8 cellular contexts compared by ENCODE assay signal in genomic region chr5:181217111-181217804, GRCh38. TPM values are rescaled to one million over a fixed set of nuclear protein-coding genes. Genes with fewer than 3 reads are reported as not detected.
A peak's percentile ranks its signal among the peaks of the same experiment; 100 is the strongest.
DNase-seq lines count a peak whose midpoint lies in the region; ATAC-seq and TF ChIP-seq lines count a peak whose summit lies in the region.

No MANE protein-coding gene starts in this region.

- no peaks in the 10 kb centered on the region for H3K4me1 ChIP-seq in HEK293 (ENCODE audit: control insufficient read depth, insufficient read depth, low read length)
- H3K4me1 ChIP-seq in left lung: peaks cover 0 to 40% of the 10 kb centered on the region in 2 donors

- H3K27ac ChIP-seq in C4-2B (peak overlapping the region; percentile 16; the same call in 1 of the 2 replicates), HEK293 (ENCODE audit: extremely low read depth, low read depth, low read length) (peak overlapping the region; percentile 43; the same call in 1 of the 2 replicates), SK-N-MC (peak overlapping the region; percentile 23; the same call in 1 of the 2 replicates), caudate nucleus (ENCODE audit: low read depth, low read length) (peak overlapping the region; percentile 26), left lung (peak overlapping the region; percentile 39 to 49)

- intact Hi-C loops in left lung (cut with DNase I): no loop called here

- peaks cover 0 to 23% of the 10 kb centered on the region in 2 donors for H3K27me3 ChIP-seq in left lung

- H3K9me3 ChIP-seq in HEK293 (ENCODE audit: control insufficient read depth, insufficient read depth, low read depth, low read length) (no peaks in the 10 kb centered on the region), SK-N-MC (ENCODE audit: low read depth, low read length) (no peaks in the 10 kb centered on the region), left lung (no peaks in the 10 kb centered on the region)

- DNase-seq in SK-N-MC (ENCODE audit: low read depth, low spot score): no peak
- DNase-seq in caudate nucleus (lab: John Stamatoyannopoulos, UW): no peak
- peak in 1 of 2 donors; percentile 54 for DNase-seq in left lung
- DNase-seq in stimulated activated CD8-positive, alpha-beta memory T cell treated with anti-CD3 and anti-CD28 coated beads, Interleukin-15, amount 100 ng/mL, for 4 hours (ENCODE audit: low read depth in 2 of 2): peak; percentile 37 to 44
- no peak for DNase-seq in COR-L47 (lab: John Stamatoyannopoulos, UW)
- DNase-seq in NCI-H1930 (lab: John Stamatoyannopoulos, UW): no peak

- CTCF ChIA-PET in HEK293 (lab: Yijun Ruan, JAX): no interaction called here

- H3K36me3 ChIP-seq in HEK293 (ENCODE audit: control insufficient read depth in 2 of 2, insufficient read depth in 1 of 2, low read length in 2 of 2) (no peaks in the 10 kb centered on the region), SK-N-MC (ENCODE audit: insufficient read depth, low read length) (no peaks in the 10 kb centered on the region), left lung (no peaks in the 10 kb centered on the region)

- TF ChIP-seq CTCF in C4-2B (conservative IDR thresholded peaks at IDR 0.05) (no peak), HEK293 (tag by site-specific recombination; IDR thresholded peaks at IDR 0.05) (peak; percentile 88), left lung (IDR thresholded peaks at IDR 0.05) (no peak)

- ATAC-seq in left lung: peak; percentile 42

- H3K4me3 ChIP-seq in HEK293 (ENCODE audit: low read depth, low read length) (peak overlapping the region; percentile 29), SK-N-MC (peak overlapping the region; percentile 87), left lung (peak overlapping the region; percentile 35 to 39)

- peak overlapping the region; percentile 29 for H3K9ac ChIP-seq in SK-N-MC (ENCODE audit: insufficient read length)

- POLR2A ChIA-PET in HEK293 (lab: Yijun Ruan, JAX): interaction anchor here (1.0 to 2.1 kb wide), 2 partner anchors 26 to 28 kb away, joined by 4 to 5 read pairs; no protein-coding TSS in a partner anchor

TF ChIP-seq in HEK293, 187 proteins besides CTCF, POLR2A, EP300 and RAD21 (continues in another document):
- TF ChIP-seq KLF8 (tag by site-specific recombination; IDR thresholded peaks at IDR 0.05): peak; percentile 45
- TF ChIP-seq ZSCAN30 (tag by site-specific recombination; IDR thresholded peaks at IDR 0.05): peak; percentile 70; the same call in 1 of the 2 replicates
- no peak for TF ChIP-seq ZNF585B (tag by site-specific recombination; IDR thresholded peaks at IDR 0.05)
- TF ChIP-seq ZBTB26 (tag by site-specific recombination; optimal IDR thresholded peaks at IDR 0.05): peak; percentile 50
- TF ChIP-seq ZNF610 (tag by site-specific recombination; IDR thresholded peaks at IDR 0.05; ENCODE audit: borderline replicate concordance): no peak
- TF ChIP-seq ZNF544 (tag by site-specific recombination; IDR thresholded peaks at IDR 0.05): no peak
- TF ChIP-seq ZNF423 (tag by site-specific recombination; IDR thresholded peaks at IDR 0.05): peak; percentile 46; the same call in 1 of the 2 replicates
- TF ChIP-seq KLF7 (tag by site-specific recombination; IDR thresholded peaks at IDR 0.05; ENCODE audit: borderline replicate concordance): peak; percentile 14; the same call in 1 of the 2 replicates
- TF ChIP-seq BCL11B (tag by site-specific recombination; IDR thresholded peaks at IDR 0.05; ENCODE audit: low read depth): no peak
- TF ChIP-seq MEIS1 (CRISPR knock-in tag; IDR thresholded peaks at IDR 0.05; ENCODE audit: borderline replicate concordance): no peak
- TF ChIP-seq HIC1 (tag by site-specific recombination; IDR thresholded peaks at IDR 0.05): peak; percentile 27; the same call in 1 of the 2 replicates
- TF ChIP-seq ZNF335 (tag by site-specific recombination; conservative IDR thresholded peaks at IDR 0.05): peak; percentile 68
- TF ChIP-seq OSR2 (tag by site-specific recombination; IDR thresholded peaks at IDR 0.05): peak; percentile 84
- TF ChIP-seq EGR2 (tag by site-specific recombination; IDR thresholded peaks at IDR 0.05; ENCODE audit: low read depth): no peak
- peak; percentile 72 for TF ChIP-seq PRDM1 (tag by site-specific recombination; IDR thresholded peaks at IDR 0.05)
- no peak for TF ChIP-seq ZNF157 (tag by site-specific recombination; IDR thresholded peaks at IDR 0.05)
- TF ChIP-seq IKZF3 (tag by site-specific recombination; IDR thresholded peaks at IDR 0.05): peak; percentile 56; the same call in 1 of the 2 replicates
- TF ChIP-seq ZNF560 (tag by site-specific recombination; IDR thresholded peaks at IDR 0.05; ENCODE audit: borderline replicate concordance): no peak
- peak; percentile 72; the same call in 1 of the 2 replicates for TF ChIP-seq BCL11A (tag by site-specific recombination; IDR thresholded peaks at IDR 0.05; ENCODE audit: low read depth)
- TF ChIP-seq ZNF777 (tag by site-specific recombination; IDR thresholded peaks at IDR 0.05; ENCODE audit: borderline replicate concordance): 0 out of 2 replicates have a peak, but pooled peaks have one; percentile 17
- peak; percentile 92 for TF ChIP-seq ZNF341 (tag by site-specific recombination; IDR thresholded peaks at IDR 0.05; ENCODE audit: low read depth)
- TF ChIP-seq ZBTB20 (tag by site-specific recombination; IDR thresholded peaks at IDR 0.05): peak; percentile 67; the same call in 1 of the 2 replicates
- TF ChIP-seq ZNF654 (tag by site-specific recombination; IDR thresholded peaks at IDR 0.05; ENCODE audit: low read depth): no peak
- TF ChIP-seq ZNF114 (tag by site-specific recombination; IDR thresholded peaks at IDR 0.05): no peak
- peak; percentile 80; the same call in 1 of the 2 replicates for TF ChIP-seq ZNF76 (tag by site-specific recombination; IDR thresholded peaks at IDR 0.05; ENCODE audit: borderline replicate concordance, low read depth)
- TF ChIP-seq ZBTB44 (tag by site-specific recombination; IDR thresholded peaks at IDR 0.05): peak; percentile 86
- peak; percentile 32 for TF ChIP-seq ZNF660 (tag by site-specific recombination; IDR thresholded peaks at IDR 0.05)
- TF ChIP-seq GLIS2 (tag by site-specific recombination; IDR thresholded peaks at IDR 0.05): peak; percentile 65
- TF ChIP-seq ZXDB (tag by site-specific recombination; IDR thresholded peaks at IDR 0.05): 0 out of 2 replicates have a peak, but pooled peaks have one; percentile 40
- no peak for TF ChIP-seq ZEB2 (tag by site-specific recombination; IDR thresholded peaks at IDR 0.05)

RNA-seq across cellular contexts. Expression of gene TRIM41, which starts 5.8 kb away (rescaled TPM):
- total RNA-seq in left lung: 10 to 100 TPM; 24.2 to 24.5 TPM

RNA-seq across cellular contexts. Expression of gene TRIM7, which starts 12.3 kb away (rescaled TPM):
- total RNA-seq in left lung: 1 to 10 TPM; 4.3 to 5.7 TPM

RNA-seq across cellular contexts. Expression of gene RACK1, which starts 26.4 kb away (rescaled TPM):
- 1,000 to 10,000 TPM; 1,244 to 1,308 TPM for total RNA-seq in left lung

RNA-seq across cellular contexts. Expression of gene TRIM52, which starts 43.7 kb away (rescaled TPM):
- total RNA-seq in left lung: 10 to 100 TPM; 12.4 to 12.9 TPM

Comparison
In these comparisons a context has a peak if more than half of its experiments do, and no peak if none do; other contexts are left out.
1. H3K4me3 ChIP-seq: peak in every context shown above with its lines; median percentile 87 in SK-N-MC; 37 in left lung; 29 in HEK293.
2. DNase-seq: peak in stimulated activated CD8-positive, alpha-beta memory T cell treated with anti-CD3 and anti-CD28 coated beads, Interleukin-15, amount 100 ng/mL, for 4 hours (2 of 2); none in SK-N-MC (single experiment), caudate nucleus (0 of 61), COR-L47 (single experiment) and NCI-H1930 (0 of 2).
3. Peak in every context shown above with its lines, with median percentiles within 50 percentile points of each other: H3K27ac ChIP-seq.